In genomic region chr4:40661803-40662202, GRCh38 we compare ENCODE assay signal across 1 cellular context.
TF ChIP-seq lines count a peak whose summit lies in the region.

No MANE protein-coding gene starts in this region.

TF ChIP-seq in GM12878, 131 proteins besides CTCF, POLR2A, EP300 and RAD21:
- TF ChIP-seq NRF1 (conservative IDR thresholded peaks at IDR 0.05; ENCODE audit: low read depth, low read length) (no peak), HDAC2 (IDR thresholded peaks at IDR 0.05) (no peak), SPI1 (IDR thresholded peaks at IDR 0.05; ENCODE audit: borderline replicate concordance, insufficient read depth, low read depth, low read length) (no peak), ELK1 (IDR thresholded peaks at IDR 0.05; ENCODE audit: low read depth, low read length) (no peak), FOS (IDR thresholded peaks at IDR 0.05; ENCODE audit: borderline replicate concordance, extremely low read depth, insufficient read length) (no peak), POLR2AphosphoS2 (IDR thresholded peaks at IDR 0.05; ENCODE audit: low read depth, low read length) (no peak), SIX5 (IDR thresholded peaks at IDR 0.05; ENCODE audit: low read depth, low read length, severe bottlenecking) (no peak), FOXK2 (IDR thresholded peaks at IDR 0.05) (no peak), ZNF24 (IDR thresholded peaks at IDR 0.05) (no peak), CEBPB (IDR thresholded peaks at IDR 0.05; ENCODE audit: borderline replicate concordance in 1 of 2, low read depth in 2 of 2, low read length in 2 of 2) (no peak), TCF7 (IDR thresholded peaks at IDR 0.05; ENCODE audit: borderline replicate concordance) (no peak), MYB (IDR thresholded peaks at IDR 0.05; ENCODE audit: borderline replicate concordance, low read depth, low read length) (no peak), MYC (IDR thresholded peaks at IDR 0.05; ENCODE audit: insufficient read depth, insufficient read length, insufficient replicate concordance, low read length, severe bottlenecking) (no peak)
